Comparison of ENCODE assay signal across 24 cellular contexts in genomic region chr1:3250624-3251023, GRCh38.
"Had no signal": no experiment of that assay in that cellular context is flagged by ENCODE, and none has a peak within 500 bp of the region (broad histone marks: within the 10 kb centered on the region; RNA-seq: fewer than 3 reads in every experiment).

No MANE protein-coding gene starts in this region.

- H3K9me3 ChIP-seq: gastroesophageal sphincter, psoas muscle, right atrium auricular region, suprapubic skin, tibial nerve had no signal

- H3K36me3 ChIP-seq: gastroesophageal sphincter, right atrium auricular region, suprapubic skin, tibial nerve had no signal

- FAIRE-seq: colon, keratinocyte, urothelium cell line had no signal

- H3K4me1 Mint-ChIP-seq: activated CD4-positive, alpha-beta T cell treated with anti-CD3 and anti-CD28 coated beads, Interleukin-2, amount 10 ng/mL, durations not matched to agents 7 days and 5 days; activated T-helper 17 cell treated with anti-CD3 and anti-CD28 coated beads, Interleukin-2, amount 50 U/mL, for 72 hours; natural killer cell; stimulated activated naive CD8-positive, alpha-beta T cell treated with anti-CD3 and anti-CD28 coated beads, Interleukin-15, amount 100 ng/mL, for 72 hours; T-cell had no signal

- H3K36me3 Mint-ChIP-seq: activated naive CD4-positive, alpha-beta T cell treated with anti-CD3 and anti-CD28 coated beads, Interleukin-2, amount 50 U/mL, for 72 hours; natural killer cell; T-cell had no signal

- H3K4me3 Mint-ChIP-seq: activated CD4-positive, alpha-beta T cell treated with anti-CD3 and anti-CD28 coated beads, Interleukin-2, amount 10 ng/mL, durations not matched to agents 7 days and 5 days; activated T-cell treated with anti-CD3 and anti-CD28 coated beads, Interleukin-2, amount 50 U/mL, for 24 hours; activated T-helper 17 cell treated with anti-CD3 and anti-CD28 coated beads, Interleukin-2, amount 50 U/mL, for 72 hours; natural killer cell; stimulated activated naive CD8-positive, alpha-beta T cell treated with anti-CD3 and anti-CD28 coated beads, Interleukin-15, amount 100 ng/mL, for 72 hours; T-cell; T-helper 2 cell treated with Interferon-gamma antibody and Interleukin-4, amounts not matched to agents 5 μg/mL and 100 μg/mL, for 36 hours had no signal

- H3K27ac Mint-ChIP-seq: activated CD4-positive, alpha-beta T cell treated with anti-CD3 and anti-CD28 coated beads, Interleukin-2, amount 10 ng/mL, durations not matched to agents 7 days and 5 days; activated naive CD4-positive, alpha-beta T cell treated with anti-CD3 and anti-CD28 coated beads, Interleukin-2, amount 50 U/mL, for 72 hours; activated T-cell treated with anti-CD3 and anti-CD28 coated beads, Interleukin-2, amount 50 U/mL, for 24 hours; activated T-helper 17 cell treated with anti-CD3 and anti-CD28 coated beads, Interleukin-2, amount 50 U/mL, for 72 hours; natural killer cell; stimulated activated naive CD8-positive, alpha-beta T cell treated with anti-CD3 and anti-CD28 coated beads, Interleukin-15, amount 100 ng/mL, for 72 hours; T-cell; T-helper 2 cell treated with Interferon-gamma antibody and Interleukin-4, amounts not matched to agents 5 μg/mL and 100 μg/mL, for 36 hours had no signal

- ATAC-seq: activated naive CD4-positive, alpha-beta T cell treated with anti-CD3 and anti-CD28 coated beads, Interleukin-2, amount 50 U/mL, for 72 hours; activated T-helper 17 cell treated with anti-CD3 and anti-CD28 coated beads, Interleukin-2, amount 50 U/mL, for 72 hours; gastroesophageal sphincter; natural killer cell; psoas muscle; stimulated activated naive CD8-positive, alpha-beta T cell treated with anti-CD3 and anti-CD28 coated beads, Interleukin-15, amount 100 ng/mL, for 72 hours; T-cell had no signal

- H3K27me3 ChIP-seq: right atrium auricular region had no signal

- DNase-seq: activated CD4-positive, alpha-beta T cell treated with anti-CD3 and anti-CD28 coated beads, Interleukin-2, amount 10 ng/mL, durations not matched to agents 7 days and 5 days; activated CD4-positive, CD25-positive, alpha-beta regulatory T cell treated with anti-CD3 and anti-CD28 coated beads, Interleukin-2, amount 50 U/mL, for 72 hours; activated T-cell treated with anti-CD3 and anti-CD28 coated beads, Interleukin-2, amount 50 U/mL, for 24 hours; aorta; central memory CD4-positive, alpha-beta T cell; head of caudate nucleus; natural killer cell; psoas muscle; stimulated activated CD4-positive, alpha-beta T cell treated with anti-CD3 and anti-CD28 coated beads, Interleukin-12 subunit alpha, Interleukin-12 subunit beta, amount 100 ng/mL, for 4 hours; stimulated activated CD4-positive, alpha-beta T cell treated with anti-CD3 and anti-CD28 coated beads, Interleukin-1b, Interleukin-23, amount 100 ng/mL, for 48 hours; stimulated activated naive CD8-positive, alpha-beta T cell treated with anti-CD3 and anti-CD28 coated beads, Interleukin-15, amount 100 ng/mL, for 72 hours; T-cell had no signal

- H3K4me1 ChIP-seq: psoas muscle, right atrium auricular region had no signal

- H3K4me3 ChIP-seq: gastroesophageal sphincter, lung, psoas muscle, right atrium auricular region, suprapubic skin, tibial nerve had no signal

- H3K27ac ChIP-seq: gastroesophageal sphincter, psoas muscle, right atrium auricular region, suprapubic skin, VCaP had no signal

- H3K9me3 Mint-ChIP-seq: activated CD4-positive, alpha-beta T cell treated with anti-CD3 and anti-CD28 coated beads, Interleukin-2, amount 10 ng/mL, durations not matched to agents 7 days and 5 days; activated naive CD4-positive, alpha-beta T cell treated with anti-CD3 and anti-CD28 coated beads, Interleukin-2, amount 50 U/mL, for 72 hours; activated T-cell treated with anti-CD3 and anti-CD28 coated beads, Interleukin-2, amount 50 U/mL, for 24 hours; activated T-helper 17 cell treated with anti-CD3 and anti-CD28 coated beads, Interleukin-2, amount 50 U/mL, for 72 hours; natural killer cell; stimulated activated naive CD8-positive, alpha-beta T cell treated with anti-CD3 and anti-CD28 coated beads, Interleukin-15, amount 100 ng/mL, for 72 hours; T-cell; T-helper 2 cell treated with Interferon-gamma antibody and Interleukin-4, amounts not matched to agents 5 μg/mL and 100 μg/mL, for 36 hours had no signal
